ENCODE assay signal across 24 cellular contexts in the genomic region with DNA sequence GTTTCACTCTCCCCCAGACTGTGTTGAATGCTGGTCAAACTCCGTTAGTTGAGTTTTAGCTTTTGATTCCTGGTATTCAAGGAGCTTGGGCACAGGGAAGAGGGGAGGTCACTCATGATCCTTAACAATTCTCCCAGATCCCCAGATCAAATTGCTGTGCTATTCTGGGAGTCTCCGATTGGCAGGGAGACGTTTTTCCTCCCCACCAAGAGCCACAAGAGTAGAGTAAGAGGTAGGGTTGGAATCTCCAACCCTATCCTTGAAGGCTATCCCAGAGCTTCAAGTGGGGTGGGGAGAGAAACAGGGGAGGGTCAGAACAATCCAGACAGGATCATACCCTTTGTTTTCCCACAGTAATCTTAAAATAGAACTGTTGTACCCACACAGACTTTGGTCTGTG. TPM values are rescaled to one million over a fixed set of nuclear protein-coding genes. Genes with fewer than 3 reads are reported as not detected.
"Had no signal": no experiment of that assay in that cellular context is flagged by ENCODE, and none has a peak within 500 bp of the region (broad histone marks: within the 10 kb centered on the region; RNA-seq: fewer than 3 reads in every experiment).

No MANE protein-coding gene starts in this region.

- H3K4me3 ChIP-seq: hepatocyte, skin epidermis, upper lobe of right lung had no signal

- H3K27ac Mint-ChIP-seq: natural killer cell; stimulated activated naive CD8-positive, alpha-beta T cell treated with anti-CD3 and anti-CD28 coated beads, Interleukin-15, amount 100 ng/mL, for 72 hours; T-helper 2 cell treated with Interferon-gamma antibody and Interleukin-4, amounts not matched to agents 5 μg/mL and 100 μg/mL, for 36 hours had no signal

- H3K4me1 ChIP-seq: upper lobe of right lung had no signal

- H3K27me3 Mint-ChIP-seq: activated naive CD4-positive, alpha-beta T cell treated with anti-CD3 and anti-CD28 coated beads, Interleukin-2, amount 50 U/mL, for 24 hours had no signal

- H3K27ac ChIP-seq: epithelial cell of prostate, hepatocyte, skin epidermis, upper lobe of right lung had no signal

- H3K9me3 ChIP-seq: upper lobe of right lung had no signal

- H3K79me2 ChIP-seq: hepatocyte had no signal

- H3K36me3 ChIP-seq: upper lobe of right lung had no signal

- H3K27me3 ChIP-seq: upper lobe of right lung had no signal

- H3K4me1 Mint-ChIP-seq: activated naive CD4-positive, alpha-beta T cell treated with anti-CD3 and anti-CD28 coated beads, Interleukin-2, amount 50 U/mL, for 24 hours; natural killer cell had no signal

- H3K9me3 Mint-ChIP-seq: activated naive CD4-positive, alpha-beta T cell treated with anti-CD3 and anti-CD28 coated beads, Interleukin-2, amount 50 U/mL, for 24 hours; natural killer cell; stimulated activated naive CD8-positive, alpha-beta T cell treated with anti-CD3 and anti-CD28 coated beads, Interleukin-15, amount 100 ng/mL, for 72 hours; T-helper 2 cell treated with Interferon-gamma antibody and Interleukin-4, amounts not matched to agents 5 μg/mL and 100 μg/mL, for 36 hours had no signal

- H3K4me2 ChIP-seq: hepatocyte had no signal

- H3K4me3 Mint-ChIP-seq: activated naive CD4-positive, alpha-beta T cell treated with anti-CD3 and anti-CD28 coated beads, Interleukin-2, amount 50 U/mL, for 24 hours; natural killer cell; stimulated activated naive CD8-positive, alpha-beta T cell treated with anti-CD3 and anti-CD28 coated beads, Interleukin-15, amount 100 ng/mL, for 72 hours; T-helper 2 cell treated with Interferon-gamma antibody and Interleukin-4, amounts not matched to agents 5 μg/mL and 100 μg/mL, for 36 hours had no signal

- DNase-seq: activated CD4-positive, alpha-beta T cell treated with anti-CD3 and anti-CD28 coated beads, Interleukin-2, amount 50 U/mL, for 4 hours; activated gamma-delta T cell; effector memory CD4-positive, alpha-beta T cell; foreskin fibroblast; left cardiac atrium; mesenchymal stem cell; natural killer cell; occipital lobe; retina; stimulated activated naive CD8-positive, alpha-beta T cell treated with anti-CD3 and anti-CD28 coated beads, Interleukin-15, amount 100 ng/mL, for 72 hours; upper lobe of right lung had no signal

- H2AFZ ChIP-seq: hepatocyte had no signal

- H3K36me3 Mint-ChIP-seq: activated naive CD4-positive, alpha-beta T cell treated with anti-CD3 and anti-CD28 coated beads, Interleukin-2, amount 50 U/mL, for 24 hours; natural killer cell had no signal

- ATAC-seq: natural killer cell; stimulated activated naive CD8-positive, alpha-beta T cell treated with anti-CD3 and anti-CD28 coated beads, Interleukin-15, amount 100 ng/mL, for 72 hours; upper lobe of right lung had no signal

RNA-seq across cellular contexts. Expression of a gene that starts 13.7 kb away (rescaled TPM):
- total RNA-seq: activated CD8-positive, alpha-beta memory T cell treated with anti-CD3 and anti-CD28 coated beads for 36 hours; astrocyte; chondrocyte; dermis blood vessel endothelial cell; hepatocyte; left cardiac atrium; lower leg skin; mucosa of gallbladder; occipital lobe; temporal lobe; upper lobe of right lung had no signal
- polyA plus RNA-seq: adipose tissue, hepatocyte had no signal

RNA-seq across cellular contexts. Expression of a gene that starts 37.6 kb away (rescaled TPM):
- total RNA-seq: astrocyte, chondrocyte had no signal
- polyA plus RNA-seq: hepatocyte had no signal
